ENCODE assay signal across 15 cellular contexts in genomic region chr5:38979535-38979934, GRCh38.
DNase-seq lines count a peak whose midpoint lies in the region; ATAC-seq and TF ChIP-seq lines count a peak whose summit lies in the region.
"Had no signal": no experiment of that assay in that cellular context is flagged by ENCODE, and none has a peak within 500 bp of the region (broad histone marks: within the 10 kb centered on the region; RNA-seq: fewer than 3 reads in every experiment).

No MANE protein-coding gene starts in this region.

- H3K9me3 Mint-ChIP-seq in MCF 10A (ENCODE audit: unreplicated experiment): no peaks in the 10 kb centered on the region
- no peaks in the 10 kb centered on the region for H3K9me3 Mint-ChIP-seq in activated T-helper 17 cell treated with anti-CD3 and anti-CD28 coated beads, Interleukin-2, amount 50 U/mL, for 72 hours
- no peaks in the 10 kb centered on the region for H3K9me3 Mint-ChIP-seq in mesothelial cell of epicardium
- no peaks in the 10 kb centered on the region for H3K9me3 Mint-ChIP-seq in CD4-positive, alpha-beta T cell

- H3K27me3 ChIP-seq in breast epithelium: no peaks in the 10 kb centered on the region
- H3K27me3 ChIP-seq in CD4-positive, alpha-beta T cell (ENCODE audit: control insufficient read depth, insufficient read depth, low read length): no peaks in the 10 kb centered on the region
- H3K27me3 ChIP-seq: BLaER1 had no signal

- H3K4me3 Mint-ChIP-seq in MCF 10A (ENCODE audit: unreplicated experiment) (no peak overlapping the region), mesothelial cell of epicardium (no peak overlapping the region)
- no peak overlapping the region for H3K4me3 Mint-ChIP-seq in activated T-helper 17 cell treated with anti-CD3 and anti-CD28 coated beads, Interleukin-2, amount 50 U/mL, for 72 hours
- H3K4me3 Mint-ChIP-seq in CD4-positive, alpha-beta T cell: no peak overlapping the region

- H3K27me3 Mint-ChIP-seq in MCF 10A (ENCODE audit: insufficient read depth, unreplicated experiment) (no peaks in the 10 kb centered on the region), mesothelial cell of epicardium (ENCODE audit: low read depth) (no peaks in the 10 kb centered on the region)
- H3K27me3 Mint-ChIP-seq in activated T-helper 17 cell treated with anti-CD3 and anti-CD28 coated beads, Interleukin-2, amount 50 U/mL, for 72 hours: no peaks in the 10 kb centered on the region
- no peaks in the 10 kb centered on the region for H3K27me3 Mint-ChIP-seq in CD4-positive, alpha-beta T cell

- no TSS peak for BruUV-seq in MCF 10A (replicated peaks; lab: Mats Ljungman, UMichigan)

- CTCF ChIA-PET in MCF 10A (lab: Yijun Ruan, JAX): no interaction called here
- CTCF ChIA-PET in CD4-positive, alpha-beta T cell (lab: Charles Lee): no interaction called here

- H3K4me1 ChIP-seq in breast epithelium: no peaks in the 10 kb centered on the region
- H3K4me1 ChIP-seq: BLaER1 had no signal

- intact Hi-C loops in MCF 10A (cut with micrococcal nuclease): no loop called here
- intact Hi-C loops in breast epithelium (cut with DNase I; ENCODE audit: low total_unique reads): no loop called here
- intact Hi-C loops in CD4-positive, alpha-beta T cell (cut with DNase I, micrococcal nuclease): no loop called here

- H3K27ac Mint-ChIP-seq in MCF 10A (ENCODE audit: low read depth, unreplicated experiment): peak overlapping the region; percentile 29
- H3K27ac Mint-ChIP-seq in activated T-helper 17 cell treated with anti-CD3 and anti-CD28 coated beads, Interleukin-2, amount 50 U/mL, for 72 hours: peak overlapping the region; percentile 17
- H3K27ac Mint-ChIP-seq in mesothelial cell of epicardium: peak overlapping the region; percentile 1
- H3K27ac Mint-ChIP-seq in CD4-positive, alpha-beta T cell: no peak overlapping the region

- H3K9me3 ChIP-seq in breast epithelium: no peaks in the 10 kb centered on the region
- H3K9me3 ChIP-seq in CD4-positive, alpha-beta T cell (ENCODE audit: control insufficient read depth, low read length): no peaks in the 10 kb centered on the region
- H3K9me3 ChIP-seq: BLaER1 had no signal

- POLR2A ChIA-PET in MCF 10A (lab: Yijun Ruan, JAX): no interaction called here
- POLR2A ChIA-PET in CD4-positive, alpha-beta T cell (lab: Charles Lee): no interaction called here

- DNase-seq in MCF 10A (ENCODE audit: unreplicated experiment) (no peak), breast epithelium (ENCODE audit: low spot score in 2 of 2) (no peak), mesothelial cell of epicardium (ENCODE audit: low spot score in 2 of 2, unreplicated experiment in 2 of 2) (no peak)
- DNase-seq in CD4-positive, alpha-beta T cell: no peak
- no peak for DNase-seq in stimulated activated CD4-positive, alpha-beta T cell treated with anti-CD3 and anti-CD28 coated beads, Interleukin-1b, Interleukin-23, amount 100 ng/mL, for 48 hours
- DNase-seq: DND-41, GOT3, MM.1S, NCI-H1105, NCI-H1694, NCI-H524, SHP77 had no signal

- H3K4me1 Mint-ChIP-seq in MCF 10A (ENCODE audit: insufficient read depth, unreplicated experiment): peaks cover 7% of the 10 kb centered on the region
- H3K4me1 Mint-ChIP-seq in activated T-helper 17 cell treated with anti-CD3 and anti-CD28 coated beads, Interleukin-2, amount 50 U/mL, for 72 hours: peaks cover 7% of the 10 kb centered on the region
- peaks cover 17% of the 10 kb centered on the region for H3K4me1 Mint-ChIP-seq in mesothelial cell of epicardium
- H3K4me1 Mint-ChIP-seq in CD4-positive, alpha-beta T cell (ENCODE audit: low read depth): peaks cover 5% of the 10 kb centered on the region

- no peak overlapping the region for H3K4me3 ChIP-seq in breast epithelium
- H3K4me3 ChIP-seq: BLaER1 had no signal

- no peak for ATAC-seq in activated T-helper 17 cell treated with anti-CD3 and anti-CD28 coated beads, Interleukin-2, amount 50 U/mL, for 72 hours (replicated peaks)
- no peak for ATAC-seq in HG03521 (IDR thresholded peaks at IDR 0.05; ENCODE audit: unreplicated experiment)
- ATAC-seq in CD4-positive, alpha-beta T cell (ENCODE audit: poor library complexity): no peak

- H3K36me3 Mint-ChIP-seq in MCF 10A (ENCODE audit: insufficient read depth, unreplicated experiment): peaks cover 22% of the 10 kb centered on the region
- H3K36me3 Mint-ChIP-seq in activated T-helper 17 cell treated with anti-CD3 and anti-CD28 coated beads, Interleukin-2, amount 50 U/mL, for 72 hours (ENCODE audit: low read depth): peaks cover 78% of the 10 kb centered on the region
- peaks cover 17% of the 10 kb centered on the region for H3K36me3 Mint-ChIP-seq in mesothelial cell of epicardium
- H3K36me3 Mint-ChIP-seq in CD4-positive, alpha-beta T cell (ENCODE audit: low read depth): peaks cover 74% of the 10 kb centered on the region

- H3K36me3 ChIP-seq in breast epithelium: no peaks in the 10 kb centered on the region

- TF ChIP-seq CTCF in MCF 10A (IDR thresholded peaks at IDR 0.05; ENCODE audit: unreplicated experiment) (no peak), breast epithelium (IDR thresholded peaks at IDR 0.05) (no peak), mesothelial cell of epicardium (IDR thresholded peaks at IDR 0.05; ENCODE audit: unreplicated experiment) (no peak)
- no peak for TF ChIP-seq CTCF in CD4-positive, alpha-beta T cell (IDR thresholded peaks at IDR 0.05)

- H3K27ac ChIP-seq in breast epithelium: no peak overlapping the region
- H3K27ac ChIP-seq in CD4-positive, alpha-beta T cell (ENCODE audit: low read depth, low read length): no peak overlapping the region
- H3K27ac ChIP-seq: BLaER1 had no signal

- no peak for TF ChIP-seq POLR2A in breast epithelium (IDR thresholded peaks at IDR 0.05)
